8 cellular contexts compared by ENCODE assay signal in the genomic region with DNA sequence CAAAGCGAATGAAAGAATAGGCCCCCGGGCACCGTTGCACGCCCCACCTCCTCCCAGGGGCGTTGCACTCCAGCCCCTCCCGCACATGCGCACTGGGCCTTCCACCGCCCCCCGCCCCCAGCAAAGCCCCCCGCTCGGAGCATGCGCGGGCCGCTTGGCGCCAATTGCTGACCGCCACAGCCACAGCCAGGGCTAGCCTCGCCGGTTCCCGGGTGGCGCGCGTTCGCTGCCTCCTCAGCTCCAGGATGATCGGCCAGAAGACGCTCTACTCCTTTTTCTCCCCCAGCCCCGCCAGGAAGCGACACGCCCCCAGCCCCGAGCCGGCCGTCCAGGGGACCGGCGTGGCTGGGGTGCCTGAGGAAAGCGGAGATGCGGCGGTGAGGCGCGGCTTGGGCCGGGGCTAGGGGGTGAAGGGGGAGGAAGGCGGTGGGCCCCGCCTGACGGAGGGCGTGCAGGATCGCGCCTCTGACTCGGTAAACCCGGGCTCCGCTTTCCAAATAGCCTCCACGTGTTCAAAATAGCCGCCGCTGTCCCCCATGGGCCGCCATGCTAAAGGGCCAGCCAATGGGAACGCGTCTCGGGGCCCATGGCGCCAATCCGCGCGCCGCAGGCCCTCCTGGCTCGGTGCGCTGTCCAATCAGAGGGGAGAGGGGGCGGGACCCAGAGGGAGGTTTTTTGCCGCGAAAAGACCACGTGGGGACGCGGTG.
DNase-seq lines count a peak whose midpoint lies in the region; ATAC-seq and TF ChIP-seq lines count a peak whose summit lies in the region.

A gene (plus strand): TSS at position 163 of the 707 bp plus-strand sequence. CDS start 83 bp downstream, at position 246.

- peak; percentile 95 for DNase-seq in GM06990 (ENCODE audit: extremely low read depth, insufficient read length)
- peak; percentile 91 for DNase-seq in NCI-H1092 treated with DMSO at 0.1 percent for 48 hours (lab: John Stamatoyannopoulos, UW)
- peak; percentile 98 for DNase-seq in activated naive CD4-positive, alpha-beta T cell treated with anti-CD3 and anti-CD28 coated beads, Interleukin-2, amount 50 U/mL, for 16 hours
- peak; percentile 99 for DNase-seq in germinal center (ENCODE audit: low spot score)
- DNase-seq in nucleus accumbens (lab: John Stamatoyannopoulos, UW): peak; percentile 61 to 98 (median 94)
- DNase-seq in superior temporal gyrus (ENCODE audit: extremely low spot score): peak; percentile 95

- TF ChIP-seq CTCF in GM06990 (IDR thresholded peaks at IDR 0.05; ENCODE audit: insufficient read depth, low read length, poor library complexity, severe bottlenecking): no peak

- peaks cover 5% of the 10 kb centered on the region for H3K36me3 ChIP-seq in GM06990 (ENCODE audit: control insufficient read depth, insufficient read depth, low read length)

- H3K4me3 ChIP-seq in GM06990 (replicated peaks; ENCODE audit: low read depth, low read length): peak within 1 kb of the TSS; percentile 71

- no peaks in the 10 kb centered on the region for H3K27me3 ChIP-seq in GM06990 (replicated peaks; ENCODE audit: control insufficient read depth, insufficient read depth, low read length)

- ATAC-seq in HG02610 (IDR thresholded peaks at IDR 0.05; ENCODE audit: unreplicated experiment) (peak; percentile 95), SK-N-SH treated with all-trans-retinoic acid at 6 μM for 48 hours (peak; percentile 97)

TF ChIP-seq in SK-N-SH treated with all-trans-retinoic acid at 6 μM for 48 hours, 23 proteins besides CTCF, POLR2A, EP300 and RAD21:
- TF ChIP-seq TCF4 (CRISPR knock-in tag; IDR thresholded peaks at IDR 0.05; ENCODE audit: borderline replicate concordance) (no peak), CSDC2 (CRISPR knock-in tag; IDR thresholded peaks at IDR 0.05) (no peak), ZNF70 (CRISPR knock-in tag; IDR thresholded peaks at IDR 0.05) (no peak), GLIS3 (CRISPR knock-in tag; IDR thresholded peaks at IDR 0.05) (no peak), ZNF8 (CRISPR knock-in tag; IDR thresholded peaks at IDR 0.05) (no peak), ZFP30 (CRISPR knock-in tag; IDR thresholded peaks at IDR 0.05) (no peak), RARB (CRISPR knock-in tag; IDR thresholded peaks at IDR 0.05) (no peak), TOX (CRISPR knock-in tag; IDR thresholded peaks at IDR 0.05; ENCODE audit: borderline replicate concordance) (no peak), ARNTL (CRISPR knock-in tag; IDR thresholded peaks at IDR 0.05; ENCODE audit: borderline replicate concordance, low read depth) (no peak), OSR1 (CRISPR knock-in tag; IDR thresholded peaks at IDR 0.05) (no peak), ZC3H10 (CRISPR knock-in tag; IDR thresholded peaks at IDR 0.05) (no peak), ESRRG (CRISPR knock-in tag; IDR thresholded peaks at IDR 0.05) (no peak), ZFP3 (CRISPR knock-in tag; IDR thresholded peaks at IDR 0.05) (no peak)
- TF ChIP-seq, protein P1, sequence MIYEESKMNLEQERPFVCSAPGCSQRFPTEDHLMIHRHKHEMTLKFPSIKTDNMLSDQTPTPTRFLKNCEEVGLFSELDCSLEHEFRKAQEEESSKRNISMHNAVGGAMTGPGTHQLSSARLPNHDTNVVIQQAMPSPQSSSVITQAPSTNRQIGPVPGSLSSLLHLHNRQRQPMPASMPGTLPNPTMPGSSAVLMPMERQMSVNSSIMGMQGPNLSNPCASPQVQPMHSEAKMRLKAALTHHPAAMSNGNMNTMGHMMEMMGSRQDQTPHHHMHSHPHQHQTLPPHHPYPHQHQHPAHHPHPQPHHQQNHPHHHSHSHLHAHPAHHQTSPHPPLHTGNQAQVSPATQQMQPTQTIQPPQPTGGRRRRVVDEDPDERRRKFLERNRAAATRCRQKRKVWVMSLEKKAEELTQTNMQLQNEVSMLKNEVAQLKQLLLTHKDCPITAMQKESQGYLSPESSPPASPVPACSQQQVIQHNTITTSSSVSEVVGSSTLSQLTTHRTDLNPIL (CRISPR knock-in tag; IDR thresholded peaks at IDR 0.05; ENCODE audit: low read depth): no peak
- TF ChIP-seq, protein P2, sequence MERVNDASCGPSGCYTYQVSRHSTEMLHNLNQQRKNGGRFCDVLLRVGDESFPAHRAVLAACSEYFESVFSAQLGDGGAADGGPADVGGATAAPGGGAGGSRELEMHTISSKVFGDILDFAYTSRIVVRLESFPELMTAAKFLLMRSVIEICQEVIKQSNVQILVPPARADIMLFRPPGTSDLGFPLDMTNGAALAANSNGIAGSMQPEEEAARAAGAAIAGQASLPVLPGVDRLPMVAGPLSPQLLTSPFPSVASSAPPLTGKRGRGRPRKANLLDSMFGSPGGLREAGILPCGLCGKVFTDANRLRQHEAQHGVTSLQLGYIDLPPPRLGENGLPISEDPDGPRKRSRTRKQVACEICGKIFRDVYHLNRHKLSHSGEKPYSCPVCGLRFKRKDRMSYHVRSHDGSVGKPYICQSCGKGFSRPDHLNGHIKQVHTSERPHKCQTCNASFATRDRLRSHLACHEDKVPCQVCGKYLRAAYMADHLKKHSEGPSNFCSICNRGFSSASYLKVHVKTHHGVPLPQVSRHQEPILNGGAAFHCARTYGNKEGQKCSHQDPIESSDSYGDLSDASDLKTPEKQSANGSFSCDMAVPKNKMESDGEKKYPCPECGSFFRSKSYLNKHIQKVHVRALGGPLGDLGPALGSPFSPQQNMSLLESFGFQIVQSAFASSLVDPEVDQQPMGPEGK (CRISPR knock-in tag; IDR thresholded peaks at IDR 0.05; ENCODE audit: borderline replicate concordance): no peak
- TF ChIP-seq, protein P3, sequence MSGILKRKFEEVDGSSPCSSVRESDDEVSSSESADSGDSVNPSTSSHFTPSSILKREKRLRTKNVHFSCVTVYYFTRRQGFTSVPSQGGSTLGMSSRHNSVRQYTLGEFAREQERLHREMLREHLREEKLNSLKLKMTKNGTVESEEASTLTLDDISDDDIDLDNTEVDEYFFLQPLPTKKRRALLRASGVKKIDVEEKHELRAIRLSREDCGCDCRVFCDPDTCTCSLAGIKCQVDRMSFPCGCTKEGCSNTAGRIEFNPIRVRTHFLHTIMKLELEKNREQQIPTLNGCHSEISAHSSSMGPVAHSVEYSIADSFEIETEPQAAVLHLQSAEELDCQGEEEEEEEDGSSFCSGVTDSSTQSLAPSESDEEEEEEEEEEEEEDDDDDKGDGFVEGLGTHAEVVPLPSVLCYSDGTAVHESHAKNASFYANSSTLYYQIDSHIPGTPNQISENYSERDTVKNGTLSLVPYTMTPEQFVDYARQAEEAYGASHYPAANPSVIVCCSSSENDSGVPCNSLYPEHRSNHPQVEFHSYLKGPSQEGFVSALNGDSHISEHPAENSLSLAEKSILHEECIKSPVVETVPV (CRISPR knock-in tag; IDR thresholded peaks at IDR 0.05): no peak

Comparison
In these comparisons a context has a peak if more than half of its experiments do, and no peak if none do; other contexts are left out.
1. Peak in every context shown above with its lines: DNase-seq, ATAC-seq and H3K4me3 ChIP-seq.